9 cellular contexts compared by ENCODE assay signal in genomic region chr5:43201442-43201841, GRCh38. TPM values are rescaled to one million over a fixed set of nuclear protein-coding genes. Genes with fewer than 3 reads are reported as not detected.
DNase-seq lines count a peak whose midpoint lies in the region; ATAC-seq and TF ChIP-seq lines count a peak whose summit lies in the region.
"Not testable (repeated sequence)": the region's sequence is repeated elsewhere in the genome, so short reads cannot be mapped to it uniquely, and the experiment has no call there.
"Had no signal": no experiment of that assay in that cellular context is flagged by ENCODE, and none has a peak within 500 bp of the region (broad histone marks: within the 10 kb centered on the region; RNA-seq: fewer than 3 reads in every experiment).

No MANE protein-coding gene starts in this region.

- H3K4me3 ChIP-seq in HEK293 (ENCODE audit: low read depth, low read length): not testable (repeated sequence)

- not testable (repeated sequence) for H3K4me1 ChIP-seq in HEK293 (ENCODE audit: control insufficient read depth, insufficient read depth, low read length)

- POLR2A ChIA-PET in HEK293 (lab: Yijun Ruan, JAX); activated CD8-positive, alpha-beta T cell treated with anti-CD3 and anti-CD28 coated beads for 36 hours (lab: Charles Lee): not testable (repeated sequence)
- POLR2A ChIA-PET in activated CD4-positive, alpha-beta T cell treated with anti-CD3 and anti-CD28 coated beads for 36 hours (lab: Charles Lee): interaction anchor here (0.7 kb wide), 1 partner anchor 78 kb away, joined by 3 read pairs; no protein-coding TSS in a partner anchor

- in situ Hi-C loops in GM13976 (cut with MboI; ENCODE audit: low sequenced_read_pairs, unreplicated experiment): not testable (repeated sequence)

- not testable (repeated sequence) for H3K9me3 ChIP-seq in HEK293 (ENCODE audit: control insufficient read depth, insufficient read depth, low read depth, low read length)

- H3K27ac Mint-ChIP-seq in activated CD4-positive, alpha-beta T cell treated with anti-CD3 and anti-CD28 coated beads for 36 hours; activated CD8-positive, alpha-beta T cell treated with anti-CD3 and anti-CD28 coated beads for 36 hours; stimulated activated naive B cell treated with anti-CD40 and anti-IgM and Interleukin-4, amounts not matched to agents 10 μg/mL and 1 μg/mL and 100 μg/mL, for 72 hours: not testable (repeated sequence)
- H3K27ac Mint-ChIP-seq in activated T-helper 17 cell treated with anti-CD3 and anti-CD28 coated beads, Interleukin-2, amount 50 U/mL, for 72 hours: peak overlapping the region; percentile 25

- H3K27ac ChIP-seq in HEK293 (ENCODE audit: extremely low read depth, low read depth, low read length): not testable (repeated sequence)

- not testable (repeated sequence) for H3K36me3 Mint-ChIP-seq in activated CD4-positive, alpha-beta T cell treated with anti-CD3 and anti-CD28 coated beads for 36 hours (ENCODE audit: low read depth); activated CD8-positive, alpha-beta T cell treated with anti-CD3 and anti-CD28 coated beads for 36 hours (ENCODE audit: low read depth); activated T-helper 17 cell treated with anti-CD3 and anti-CD28 coated beads, Interleukin-2, amount 50 U/mL, for 72 hours (ENCODE audit: low read depth); stimulated activated naive B cell treated with anti-CD40 and anti-IgM and Interleukin-4, amounts not matched to agents 10 μg/mL and 1 μg/mL and 100 μg/mL, for 72 hours

- H3K4me1 Mint-ChIP-seq in activated CD4-positive, alpha-beta T cell treated with anti-CD3 and anti-CD28 coated beads for 36 hours; activated CD8-positive, alpha-beta T cell treated with anti-CD3 and anti-CD28 coated beads for 36 hours (ENCODE audit: low read depth); activated T-helper 17 cell treated with anti-CD3 and anti-CD28 coated beads, Interleukin-2, amount 50 U/mL, for 72 hours; stimulated activated naive B cell treated with anti-CD40 and anti-IgM and Interleukin-4, amounts not matched to agents 10 μg/mL and 1 μg/mL and 100 μg/mL, for 72 hours: not testable (repeated sequence)

- CTCF ChIA-PET in HEK293 (lab: Yijun Ruan, JAX); activated CD4-positive, alpha-beta T cell treated with anti-CD3 and anti-CD28 coated beads for 36 hours (lab: Charles Lee): not testable (repeated sequence)
- CTCF ChIA-PET in activated CD8-positive, alpha-beta T cell treated with anti-CD3 and anti-CD28 coated beads for 36 hours (lab: Charles Lee): interaction anchor here (1.1 kb wide), 1 partner anchor 189 kb away, joined by 3 read pairs; no protein-coding TSS in a partner anchor

- peak; percentile 48 for ATAC-seq in HG02870 (IDR thresholded peaks at IDR 0.05; ENCODE audit: unreplicated experiment)
- ATAC-seq in activated CD4-positive, alpha-beta T cell treated with anti-CD3 and anti-CD28 coated beads for 36 hours; activated CD8-positive, alpha-beta T cell treated with anti-CD3 and anti-CD28 coated beads for 36 hours: not testable (repeated sequence)
- ATAC-seq in activated T-helper 17 cell treated with anti-CD3 and anti-CD28 coated beads, Interleukin-2, amount 50 U/mL, for 72 hours (replicated peaks): peak; percentile 86
- peak in 1 of 2 donors; percentile 46 for ATAC-seq in stimulated activated naive B cell treated with anti-CD40 and anti-IgM and Interleukin-4, amounts not matched to agents 10 μg/mL and 1 μg/mL and 100 μg/mL, for 72 hours (replicated peaks)

- TF ChIP-seq CTCF in GM13976 (IDR thresholded peaks at IDR 0.05; ENCODE audit: borderline replicate concordance, control extremely low read depth, extremely low read depth, insufficient read depth, missing control alignments); HEK293 (tag by site-specific recombination; IDR thresholded peaks at IDR 0.05); activated CD8-positive, alpha-beta T cell treated with anti-CD3 and anti-CD28 coated beads for 36 hours (IDR thresholded peaks at IDR 0.05): not testable (repeated sequence)

- not testable (repeated sequence) for H3K9me3 Mint-ChIP-seq in activated CD4-positive, alpha-beta T cell treated with anti-CD3 and anti-CD28 coated beads for 36 hours (ENCODE audit: low read depth); activated CD8-positive, alpha-beta T cell treated with anti-CD3 and anti-CD28 coated beads for 36 hours; activated T-helper 17 cell treated with anti-CD3 and anti-CD28 coated beads, Interleukin-2, amount 50 U/mL, for 72 hours; stimulated activated naive B cell treated with anti-CD40 and anti-IgM and Interleukin-4, amounts not matched to agents 10 μg/mL and 1 μg/mL and 100 μg/mL, for 72 hours

- not testable (repeated sequence) for H3K36me3 ChIP-seq in HEK293 (ENCODE audit: control insufficient read depth in 2 of 2, insufficient read depth in 1 of 2, low read length in 2 of 2)

- H3K27me3 Mint-ChIP-seq in activated CD4-positive, alpha-beta T cell treated with anti-CD3 and anti-CD28 coated beads for 36 hours; activated CD8-positive, alpha-beta T cell treated with anti-CD3 and anti-CD28 coated beads for 36 hours; activated T-helper 17 cell treated with anti-CD3 and anti-CD28 coated beads, Interleukin-2, amount 50 U/mL, for 72 hours; stimulated activated naive B cell treated with anti-CD40 and anti-IgM and Interleukin-4, amounts not matched to agents 10 μg/mL and 1 μg/mL and 100 μg/mL, for 72 hours: not testable (repeated sequence)

- H3K4me3 Mint-ChIP-seq in activated CD4-positive, alpha-beta T cell treated with anti-CD3 and anti-CD28 coated beads for 36 hours; activated CD8-positive, alpha-beta T cell treated with anti-CD3 and anti-CD28 coated beads for 36 hours; activated T-helper 17 cell treated with anti-CD3 and anti-CD28 coated beads, Interleukin-2, amount 50 U/mL, for 72 hours; stimulated activated naive B cell treated with anti-CD40 and anti-IgM and Interleukin-4, amounts not matched to agents 10 μg/mL and 1 μg/mL and 100 μg/mL, for 72 hours: not testable (repeated sequence)

- peak; percentile 35 for DNase-seq in GM13976 (ENCODE audit: low spot score)
- peak; percentile 11 for DNase-seq in activated CD4-positive, alpha-beta T cell treated with anti-CD3 and anti-CD28 coated beads for 36 hours
- DNase-seq in activated CD8-positive, alpha-beta T cell treated with anti-CD3 and anti-CD28 coated beads for 36 hours: peak; percentile 18
- DNase-seq in stimulated activated CD4-positive, alpha-beta T cell treated with anti-CD3 and anti-CD28 coated beads, Interleukin-1b, Interleukin-23, amount 100 ng/mL, for 48 hours: peak; percentile 4
- peak; percentile 13 for DNase-seq in stimulated activated naive B cell treated with anti-CD40 and anti-IgM and Interleukin-4, amounts not matched to agents 10 μg/mL and 1 μg/mL and 100 μg/mL, for 72 hours

- intact Hi-C loops in activated CD4-positive, alpha-beta T cell treated with anti-CD3 and anti-CD28 coated beads for 36 hours (cut with DNase I, micrococcal nuclease); activated CD8-positive, alpha-beta T cell treated with anti-CD3 and anti-CD28 coated beads for 36 hours (cut with micrococcal nuclease): not testable (repeated sequence)

TF ChIP-seq in HEK293, 187 proteins besides CTCF, POLR2A, EP300 and RAD21:
- peak; percentile 39; the same call in 1 of the 2 replicates for TF ChIP-seq ZFHX2 (tag by site-specific recombination; conservative IDR thresholded peaks at IDR 0.05)
- peak; percentile 35; the same call in 1 of the 2 replicates for TF ChIP-seq EGR2 (tag by site-specific recombination; IDR thresholded peaks at IDR 0.05; ENCODE audit: low read depth)

RNA-seq across cellular contexts. Expression of gene NIM1K, which starts 9.4 kb away (rescaled TPM):
- 1 to 10 TPM; 2.1 to 2.3 TPM for total RNA-seq in activated CD4-positive, alpha-beta T cell treated with anti-CD3 and anti-CD28 coated beads for 36 hours
- total RNA-seq in activated CD8-positive, alpha-beta T cell treated with anti-CD3 and anti-CD28 coated beads for 36 hours: 1 to 10 TPM; 2.1 to 3.2 TPM
- 1 to 10 TPM; 1.7 to 4.3 TPM for total RNA-seq in activated T-helper 17 cell treated with anti-CD3 and anti-CD28 coated beads, Interleukin-2, amount 50 U/mL, for 72 hours
- total RNA-seq: A172 had no signal
